Comparison of ENCODE assay signal across 1 cellular context in genomic region chr6:43468240-43468639, GRCh38.
TF ChIP-seq lines count a peak whose summit lies in the region.

No MANE protein-coding gene starts in this region.

TF ChIP-seq in GM23338, 12 proteins besides CTCF, POLR2A, EP300 and RAD21 (continued from another document):
- TF ChIP-seq ZNF462 (CRISPR knock-in tag; IDR thresholded peaks at IDR 0.05) (no peak), EZH2 (IDR thresholded peaks at IDR 0.05; ENCODE audit: low read depth, unreplicated experiment) (no peak), REST (IDR thresholded peaks at IDR 0.05; ENCODE audit: unreplicated experiment) (no peak), ZNF114 (CRISPR knock-in tag; IDR thresholded peaks at IDR 0.05) (no peak), NANOG (IDR thresholded peaks at IDR 0.05; ENCODE audit: borderline replicate concordance) (no peak), POLR2AphosphoS5 (IDR thresholded peaks at IDR 0.05; ENCODE audit: low read depth) (no peak), STAT1 (IDR thresholded peaks at IDR 0.05; ENCODE audit: unreplicated experiment) (no peak)
TF ChIP-seq in GM23338: peak in this region for 0.
